In genomic region chr18:79394438-79395307, GRCh38 we compare ENCODE assay signal across 8 cellular contexts. TPM values are rescaled to one million over a fixed set of nuclear protein-coding genes. Genes with fewer than 3 reads are reported as not detected.
A peak's percentile ranks its signal among the peaks of the same experiment; 100 is the strongest.
DNase-seq lines count a peak whose midpoint lies in the region; FAIRE-seq and TF ChIP-seq lines count a peak whose summit lies in the region.

No MANE protein-coding gene starts in this region.

- H2AFZ ChIP-seq in Loucy (ENCODE audit: low read length) (peak overlapping the region; percentile 70), osteoblast (ENCODE audit: low read length) (peak overlapping the region; percentile 29)

- TF ChIP-seq POLR2A in transverse colon (IDR thresholded peaks at IDR 0.05) = no peak

- DNase-seq in COLO668 (lab: John Stamatoyannopoulos, UW; ENCODE audit: unreplicated experiment) = peak; percentile 35
- peak; percentile 74 for DNase-seq in activated T-cell treated with anti-CD3 and anti-CD28 coated beads for 24 hours (ENCODE audit: low read depth)
- DNase-seq in fibroblast of gingiva (ENCODE audit: low read depth) = peak; percentile 57
- peak; percentile 92 for DNase-seq in osteoblast (ENCODE audit: insufficient read length, low spot score, missing footprints)
- no peak for DNase-seq in transverse colon
- DNase-seq in NCI-H526 treated with DMSO at 0.1 percent for 48 hours (lab: John Stamatoyannopoulos, UW) = no peak
- DNase-seq in GM19239 (ENCODE audit: insufficient read length, low spot score) = no peak

- in situ Hi-C loops in transverse colon (cut with MboI; ENCODE audit: low pct_ligation_motif_present in 1 of 4, low pct_unique_long_range_greater_than_20kb in 1 of 4, low sequenced_read_pairs in 3 of 4) = loop anchor here in 1 of 4 donors (25.0 kb wide), 2 partner anchors 118 to 243 kb away; no protein-coding TSS in a partner anchor

- H3K9me2 ChIP-seq in Loucy (replicated peaks; ENCODE audit: low read depth, low read length) = no peaks in the 10 kb centered on the region

- peak overlapping the region; percentile 57 for H3K9ac ChIP-seq in Loucy (ENCODE audit: low read depth, low read length, poor library complexity, severe bottlenecking)

- H3K27ac ChIP-seq in osteoblast (ENCODE audit: low read depth, low read length) (peak overlapping the region; percentile 28), transverse colon (peak overlapping the region; percentile 87 to 95 (median 88))

- H3K36me3 ChIP-seq in Loucy (ENCODE audit: insufficient read depth, low read length) (no peaks in the 10 kb centered on the region), osteoblast (ENCODE audit: insufficient read depth, low read length) (no peaks in the 10 kb centered on the region), transverse colon (no peaks in the 10 kb centered on the region)

- TF ChIP-seq CTCF in Loucy (conservative IDR thresholded peaks at IDR 0.05; ENCODE audit: low read length) = 0 out of 2 replicates have a peak, but pooled peaks have one; percentile 12
- no peak for TF ChIP-seq CTCF in osteoblast (IDR thresholded peaks at IDR 0.05; ENCODE audit: extremely low read depth, low read depth, low read length)
- TF ChIP-seq CTCF in transverse colon (IDR thresholded peaks at IDR 0.05) = no peak

- no peaks in the 10 kb centered on the region for H3K27me3 ChIP-seq in Loucy (ENCODE audit: insufficient read depth, low read length, poor library complexity, severe bottlenecking)
- H3K27me3 ChIP-seq in osteoblast (ENCODE audit: insufficient read depth, low read length) = peaks cover 24% of the 10 kb centered on the region
- H3K27me3 ChIP-seq in transverse colon = peaks cover 91% of the 10 kb centered on the region

- H3K4me3 ChIP-seq in Loucy (ENCODE audit: low read length, poor library complexity, severe bottlenecking) (peak overlapping the region; percentile 82), osteoblast (ENCODE audit: insufficient read depth, low read length) (peak overlapping the region; percentile 71), transverse colon (peak overlapping the region; percentile 36 to 60 (median 42))

- H3F3A ChIP-seq in Loucy (ENCODE audit: low read depth) = peaks cover 6% of the 10 kb centered on the region; the same call in 1 of the 2 replicates

- H3K9me3 ChIP-seq in Loucy (ENCODE audit: insufficient read depth, low read depth, low read length) = no peaks in the 10 kb centered on the region
- H3K9me3 ChIP-seq in osteoblast (ENCODE audit: low read depth, low read length) = no peaks in the 10 kb centered on the region
- no peaks in the 10 kb centered on the region for H3K9me3 ChIP-seq in transverse colon

- peaks cover 18% of the 10 kb centered on the region; the same call in 1 of the 2 replicates for H3K79me2 ChIP-seq in Loucy (ENCODE audit: insufficient read depth, low read length)
- H3K79me2 ChIP-seq in osteoblast (ENCODE audit: insufficient read depth, low read length) = no peaks in the 10 kb centered on the region

- intact Hi-C loops in transverse colon (cut with DNase I; ENCODE audit: low total_unique reads) = loop anchor here (5.0 kb wide), 1 partner anchor 113 kb away; no protein-coding TSS in a partner anchor

- peaks cover 39% of the 10 kb centered on the region for H3K4me1 ChIP-seq in Loucy (ENCODE audit: insufficient read depth, low read length, poor library complexity, severe bottlenecking)
- peaks cover 3% of the 10 kb centered on the region for H3K4me1 ChIP-seq in osteoblast (ENCODE audit: insufficient read depth, low read length)
- H3K4me1 ChIP-seq in transverse colon = peaks cover 20 to 49% (median 39%) of the 10 kb centered on the region in 4 donors

- TF ChIP-seq EP300 in transverse colon (IDR thresholded peaks at IDR 0.05; ENCODE audit: low read depth) = no peak

- H4K20me1 ChIP-seq in Loucy (ENCODE audit: insufficient read depth, low read length, poor library complexity, severe bottlenecking) = no peaks in the 10 kb centered on the region
- H4K20me1 ChIP-seq in osteoblast (ENCODE audit: insufficient read depth, low read length) = no peaks in the 10 kb centered on the region

- 1% methylated on average over 61 of the region's 79 CpGs; no CpG with 5 or more reads in 1 of the 2 donors for WGBS in transverse colon (ENCODE audit: low coverage in 1 of 2), 2 donors

- no peak for FAIRE-seq in GM19239 (lab: Jason Lieb, UNC)

- H3K4me2 ChIP-seq in Loucy (ENCODE audit: low read depth, low read length, poor library complexity, severe bottlenecking) (peak overlapping the region; percentile 83), osteoblast (ENCODE audit: insufficient read depth, low read length) (peak overlapping the region; percentile 66)

RNA-seq across cellular contexts. Expression of gene NFATC1, which starts 1.1 kb away (rescaled TPM):
- total RNA-seq in osteoblast (5.3 and 6.2 TPM in 2 replicates), transverse colon (10 to 100 TPM in 3 of 4 donors, 1 to 10 TPM in 1; 5.3 to 19.1 (median 11.8) TPM)

Comparison
In these comparisons a context has a peak if more than half of its experiments do, and no peak if none do; other contexts are left out.
1. DNase-seq: peak in COLO668 (single experiment), activated T-cell treated with anti-CD3 and anti-CD28 coated beads for 24 hours (single experiment), fibroblast of gingiva (single experiment) and osteoblast (single experiment); none in transverse colon (single experiment), NCI-H526 treated with DMSO at 0.1 percent for 48 hours (single experiment) and GM19239 (single experiment).
2. Peak in every context shown above with its lines, with median percentiles within 50 percentile points of each other: H3K4me3 ChIP-seq.